Comparison of ENCODE assay signal across 9 cellular contexts in genomic region chr15:40379853-40380252, GRCh38. TPM values are rescaled to one million over a fixed set of nuclear protein-coding genes. Genes with fewer than 3 reads are reported as not detected.
DNase-seq lines count a peak whose midpoint lies in the region; ATAC-seq, FAIRE-seq and TF ChIP-seq lines count a peak whose summit lies in the region.
"Had no signal": no experiment of that assay in that cellular context is flagged by ENCODE, and none has a peak within 500 bp of the region (broad histone marks: within the 10 kb centered on the region; RNA-seq: fewer than 3 reads in every experiment).

No MANE protein-coding gene starts in this region.

- H3K36me3 Mint-ChIP-seq in activated CD4-positive, alpha-beta T cell treated with anti-CD3 and anti-CD28 coated beads, Interleukin-2, amount 10 ng/mL, durations not matched to agents 7 days and 5 days (ENCODE audit: low read depth), result peaks cover 16% of the 10 kb centered on the region

- peak overlapping the region in 1 of 2 donors; percentile 83 for H3K27ac ChIP-seq in lung (ENCODE audit: low read depth in 1 of 2, low read length in 1 of 2)

- POLR2A ChIA-PET in activated CD4-positive, alpha-beta T cell treated with anti-CD3 and anti-CD28 coated beads, Interleukin-2, amount 10 ng/mL, durations not matched to agents 7 days and 5 days (lab: Charles Lee), result no interaction called here

- H3K27me3 ChIP-seq in bronchial epithelial cell (ENCODE audit: control insufficient read depth, insufficient read depth, low read length) (no peaks in the 10 kb centered on the region), lung (ENCODE audit: control insufficient read depth, insufficient read depth) (no peaks in the 10 kb centered on the region)

- H3K27me3 Mint-ChIP-seq in activated CD4-positive, alpha-beta T cell treated with anti-CD3 and anti-CD28 coated beads, Interleukin-2, amount 10 ng/mL, durations not matched to agents 7 days and 5 days, result peaks cover 4% of the 10 kb centered on the region

- TF ChIP-seq CTCF in bronchial epithelial cell (IDR thresholded peaks at IDR 0.05; ENCODE audit: insufficient read depth, low read length, severe bottlenecking) (no peak), lung (IDR thresholded peaks at IDR 0.05; ENCODE audit: control extremely low read depth, extremely low read depth) (no peak)

- WGBS in lung, 2 donors, result 9 to 14% methylated on average over 4 of the region's 4 CpGs

- H3K4me3 ChIP-seq in bronchial epithelial cell (ENCODE audit: low read depth, low read length), result no peak overlapping the region
- no peak overlapping the region for H3K4me3 ChIP-seq in lung

- no peaks in the 10 kb centered on the region for H3K36me3 ChIP-seq in bronchial epithelial cell (ENCODE audit: control insufficient read depth, insufficient read depth, low read length)
- no peaks in the 10 kb centered on the region for H3K36me3 ChIP-seq in lung (ENCODE audit: control insufficient read depth in 2 of 2, insufficient read depth in 2 of 2, low read length in 2 of 2)

- peak; percentile 95 for FAIRE-seq in bronchial epithelial cell (lab: Jason Lieb, UNC)

- H3K4me1 Mint-ChIP-seq in activated CD4-positive, alpha-beta T cell treated with anti-CD3 and anti-CD28 coated beads, Interleukin-2, amount 10 ng/mL, durations not matched to agents 7 days and 5 days, result peaks cover 27% of the 10 kb centered on the region

- CTCF ChIA-PET in activated CD4-positive, alpha-beta T cell treated with anti-CD3 and anti-CD28 coated beads, Interleukin-2, amount 10 ng/mL, durations not matched to agents 7 days and 5 days (lab: Charles Lee), result interaction anchor here (1.5 kb wide), 1 partner anchor 10 kb away, joined by 4 read pairs; no protein-coding TSS in a partner anchor

- no peaks in the 10 kb centered on the region for H3K9me3 ChIP-seq in lung (ENCODE audit: control insufficient read depth in 2 of 2, insufficient read depth in 1 of 2, low read length in 1 of 2)

- no peaks in the 10 kb centered on the region for H3K9me3 Mint-ChIP-seq in activated CD4-positive, alpha-beta T cell treated with anti-CD3 and anti-CD28 coated beads, Interleukin-2, amount 10 ng/mL, durations not matched to agents 7 days and 5 days

- H3K27ac Mint-ChIP-seq in activated CD4-positive, alpha-beta T cell treated with anti-CD3 and anti-CD28 coated beads, Interleukin-2, amount 10 ng/mL, durations not matched to agents 7 days and 5 days, result no peak overlapping the region

- H3K4me1 ChIP-seq in lung (ENCODE audit: control insufficient read depth in 2 of 2, insufficient read depth in 2 of 2, low read length in 2 of 2), result peaks cover 2 to 4% of the 10 kb centered on the region in 2 donors

- DNase-seq in AG08396 (ENCODE audit: low spot score) (peak; percentile 92), LHCN-M2 (ENCODE audit: low read depth) (peak; percentile 99), bronchial epithelial cell (ENCODE audit: low read depth) (peak; percentile 93), lung (ENCODE audit: low spot score) (peak; percentile 91)
- DNase-seq in activated CD4-positive, alpha-beta T cell treated with anti-CD3 and anti-CD28 coated beads, Interleukin-2, amount 10 ng/mL, durations not matched to agents 7 days and 5 days, result no peak
- no peak for DNase-seq in stimulated activated naive CD4-positive, alpha-beta T cell (lab: John Stamatoyannopoulos, UW)
- DNase-seq: activated naive CD4-positive, alpha-beta T cell treated with Interleukin-2 at 50 U/mL for 16 hours had no signal

- ATAC-seq in lung (ENCODE audit: insufficient read depth, low FRiP score), result peak; percentile 65
- no peak for ATAC-seq in GM21447 (IDR thresholded peaks at IDR 0.05; ENCODE audit: unreplicated experiment)
- ATAC-seq in HG03135 (IDR thresholded peaks at IDR 0.05; ENCODE audit: unreplicated experiment), result no peak

- H3K4me3 Mint-ChIP-seq in activated CD4-positive, alpha-beta T cell treated with anti-CD3 and anti-CD28 coated beads, Interleukin-2, amount 10 ng/mL, durations not matched to agents 7 days and 5 days, result no peak overlapping the region

RNA-seq across cellular contexts. Expression of gene KNSTRN, which starts 2.7 kb away (rescaled TPM):
- total RNA-seq in LHCN-M2 (2014; rRNA removed) (121 and 125 TPM in 2 replicates), bronchial epithelial cell (35.6 and 56.9 TPM in 2 replicates), lung (10 to 100 TPM; 14.8 to 16.6 TPM)
- polyA plus RNA-seq in LHCN-M2 (2012), result 38.0 TPM
- 10 to 100 TPM in 1 of 2 donors, 1 to 10 TPM in 1; 7.5 to 13.2 TPM for polyA plus RNA-seq in lung
- 10 to 100 TPM; 57.5 to 63.3 TPM for total RNA-seq in activated CD4-positive, alpha-beta T cell treated with anti-CD3 and anti-CD28 coated beads, Interleukin-2, amount 10 ng/mL, durations not matched to agents 7 days and 5 days

RNA-seq across cellular contexts. Expression of gene DISP2, which starts 21.8 kb away (rescaled TPM):
- total RNA-seq in LHCN-M2 (2014; rRNA removed), result 1.2 and 1.3 TPM in 2 replicates
- 6.2 TPM for polyA plus RNA-seq in LHCN-M2 (2012)
- total RNA-seq in bronchial epithelial cell, result under 0.01 TPM in 1 of 2 replicates, not detected in the other
- 1 to 10 TPM in 1 of 2 donors, under 1 TPM in 1; 0.23 to 1.3 TPM for total RNA-seq in lung
- 1 to 10 TPM in 1 of 2 donors, under 1 TPM in 1; 0.06 to 2.5 TPM for polyA plus RNA-seq in lung
- 1 to 10 TPM in 1 of 2 experiments, under 1 TPM in 1; 0.60 to 1.4 TPM for total RNA-seq in activated CD4-positive, alpha-beta T cell treated with anti-CD3 and anti-CD28 coated beads, Interleukin-2, amount 10 ng/mL, durations not matched to agents 7 days and 5 days

RNA-seq across cellular contexts. Expression of gene IVD, which starts 25.7 kb away (rescaled TPM):
- total RNA-seq in LHCN-M2 (2014; rRNA removed) (26.2 and 32.3 TPM in 2 replicates), bronchial epithelial cell (12.4 and 19.6 TPM in 2 replicates), lung (10 to 100 TPM; 51.0 to 87.8 TPM)
- polyA plus RNA-seq in LHCN-M2 (2012), result 37.4 TPM
- 10 to 100 TPM; 41.4 to 47.6 TPM for polyA plus RNA-seq in lung
- 10 to 100 TPM; 38.4 to 47.1 TPM for total RNA-seq in activated CD4-positive, alpha-beta T cell treated with anti-CD3 and anti-CD28 coated beads, Interleukin-2, amount 10 ng/mL, durations not matched to agents 7 days and 5 days

RNA-seq across cellular contexts. Expression of gene PHGR1, which starts 29.0 kb away (rescaled TPM):
- total RNA-seq in LHCN-M2 (2014; rRNA removed) (not detected in 2 replicates), bronchial epithelial cell (not detected in 2 replicates), lung (not detected)
- not detected for polyA plus RNA-seq in LHCN-M2 (2012)
- polyA plus RNA-seq in lung, result 1 to 10 TPM in 1 of 2 donors, under 1 TPM in 1; 0.84 to 1.0 TPM
- total RNA-seq in activated CD4-positive, alpha-beta T cell treated with anti-CD3 and anti-CD28 coated beads, Interleukin-2, amount 10 ng/mL, durations not matched to agents 7 days and 5 days, result not detected

RNA-seq across cellular contexts. Expression of gene CCDC9B, which starts 39.1 kb away (rescaled TPM):
- total RNA-seq in LHCN-M2 (2014; rRNA removed) (9.8 and 12.1 TPM in 2 replicates), bronchial epithelial cell (12.1 and 17.3 TPM in 2 replicates), lung (10 to 100 TPM in 1 of 2 donors, 1 to 10 TPM in 1; 4.4 to 42.1 TPM)
- polyA plus RNA-seq in LHCN-M2 (2012), result 53.9 TPM
- 10 to 100 TPM in 1 of 2 donors, 1 to 10 TPM in 1; 7.0 to 22.8 TPM for polyA plus RNA-seq in lung
- total RNA-seq in activated CD4-positive, alpha-beta T cell treated with anti-CD3 and anti-CD28 coated beads, Interleukin-2, amount 10 ng/mL, durations not matched to agents 7 days and 5 days, result 1 to 10 TPM in 1 of 2 experiments, under 1 TPM in 1; 0.81 to 1.0 TPM

Comparison
In these comparisons a context has a peak if more than half of its experiments do, and no peak if none do; other contexts are left out.
1. DNase-seq: peak in AG08396 (single experiment), LHCN-M2 (single experiment), bronchial epithelial cell (single experiment) and lung (single experiment); none in activated CD4-positive, alpha-beta T cell treated with anti-CD3 and anti-CD28 coated beads, Interleukin-2, amount 10 ng/mL, durations not matched to agents 7 days and 5 days (single experiment) and stimulated activated naive CD4-positive, alpha-beta T cell (0 of 6).